9 cellular contexts compared by ENCODE assay signal in genomic region chr4:184506527-184507121, GRCh38.
A peak's percentile ranks its signal among the peaks of the same experiment; 100 is the strongest.
DNase-seq lines count a peak whose midpoint lies in the region; ATAC-seq and TF ChIP-seq lines count a peak whose summit lies in the region.
"Had no signal": no experiment of that assay in that cellular context is flagged by ENCODE, and none has a peak within 500 bp of the region (broad histone marks: within the 10 kb centered on the region; RNA-seq: fewer than 3 reads in every experiment).

No MANE protein-coding gene starts in this region.

- DNase-seq in RKO (ENCODE audit: low spot score) (peak; percentile 35), erythroblast (lab: John Stamatoyannopoulos, UW) (peak; percentile 13 to 18), AG20443 (ENCODE audit: low spot score) (no peak)
- DNase-seq in stimulated activated CD8-positive, alpha-beta memory T cell treated with anti-CD3 and anti-CD28 coated beads, Interleukin-15, amount 100 ng/mL, for 48 hours (ENCODE audit: low read depth in 2 of 2): peak; percentile 13 to 25
- DNase-seq in stimulated activated naive CD4-positive, alpha-beta T cell treated with Interleukin-2 at 50 U/mL for 16 hours (lab: John Stamatoyannopoulos, UW): no peak

- no peak for TF ChIP-seq POLR2A in erythroblast (IDR thresholded peaks at IDR 0.05; ENCODE audit: low read length)

- H3K4me1 ChIP-seq in BLaER1: peaks cover 38% of the 10 kb centered on the region

- no peak overlapping the region for H3K9ac ChIP-seq in BLaER1

- H3K9me3 ChIP-seq in BLaER1: peaks cover 7% of the 10 kb centered on the region; the same call in 1 of the 2 replicates

- no peaks in the 10 kb centered on the region for H3K36me3 ChIP-seq in BLaER1
- H3K36me3 ChIP-seq: cardiac muscle cell had no signal

- H4K20me1 ChIP-seq in BLaER1: no peaks in the 10 kb centered on the region

- no peak overlapping the region for H3K27ac ChIP-seq in BLaER1
- H3K27ac ChIP-seq: cardiac muscle cell had no signal

- H3K27me3 ChIP-seq in BLaER1: no peaks in the 10 kb centered on the region
- H3K27me3 ChIP-seq: cardiac muscle cell had no signal

- peak; percentile 96 for ATAC-seq in GM19023 (IDR thresholded peaks at IDR 0.05; ENCODE audit: unreplicated experiment)
- peak; percentile 90 for ATAC-seq in HG03039 (IDR thresholded peaks at IDR 0.05; ENCODE audit: unreplicated experiment)

- peak overlapping the region; percentile 30 for H3K4me2 ChIP-seq in BLaER1

- H3K4me3 ChIP-seq in BLaER1: no peak overlapping the region
- H3K4me3 ChIP-seq: cardiac muscle cell had no signal

Comparison
In these comparisons a context has a peak if more than half of its experiments do, and no peak if none do; other contexts are left out.
1. DNase-seq: peak in RKO (single experiment), erythroblast (2 of 2) and stimulated activated CD8-positive, alpha-beta memory T cell treated with anti-CD3 and anti-CD28 coated beads, Interleukin-15, amount 100 ng/mL, for 48 hours (2 of 2); none in AG20443 (single experiment) and stimulated activated naive CD4-positive, alpha-beta T cell treated with Interleukin-2 at 50 U/mL for 16 hours (single experiment).